Comparison of ENCODE assay signal across 8 cellular contexts in genomic region chr11:46674463-46675287, GRCh38. TPM values are rescaled to one million over a fixed set of nuclear protein-coding genes. Genes with fewer than 3 reads are reported as not detected.
DNase-seq lines count a peak whose midpoint lies in the region; ATAC-seq, FAIRE-seq and TF ChIP-seq lines count a peak whose summit lies in the region.

No MANE protein-coding gene starts in this region.

- H3K27ac ChIP-seq in SJCRH30 = peak overlapping the region; percentile 83

- peak; percentile 13 for DNase-seq in GDM1 (lab: John Stamatoyannopoulos, UW)
- peak; percentile 98 to 99 for DNase-seq in SJCRH30
- DNase-seq in nephron progenitor cell = peak; percentile 43
- no peak for DNase-seq in stimulated activated CD4-positive, alpha-beta T cell treated with anti-CD3 and anti-CD28 coated beads, Interleukin-4, amount 100 ng/mL, for 24 hours
- DNase-seq in urothelium cell line (ENCODE audit: low spot score) = no peak

- no peak for TF ChIP-seq CTCF in nephron progenitor cell (IDR thresholded peaks at IDR 0.05)

- no peak overlapping the region for H3K4me3 ChIP-seq in SJCRH30

- H3K4me1 ChIP-seq in SJCRH30 = peaks cover 37% of the 10 kb centered on the region

- peaks cover 13% of the 10 kb centered on the region for H3K36me3 ChIP-seq in SJCRH30

- H3K36me3 Mint-ChIP-seq in nephron progenitor cell (ENCODE audit: low read depth) = peaks cover 27% of the 10 kb centered on the region

- no peaks in the 10 kb centered on the region for H3K27me3 ChIP-seq in SJCRH30

- peak; percentile 43 for FAIRE-seq in endometrium (lab: Jason Lieb, UNC)
- no peak for FAIRE-seq in urothelium cell line (lab: Jason Lieb, UNC)

- no peak for ATAC-seq in GM21390 (IDR thresholded peaks at IDR 0.05; ENCODE audit: unreplicated experiment)
- ATAC-seq in HG03108 (IDR thresholded peaks at IDR 0.05; ENCODE audit: unreplicated experiment) = no peak

- no peaks in the 10 kb centered on the region for H3K9me3 ChIP-seq in SJCRH30 (replicated peaks)

- peaks cover 39% of the 10 kb centered on the region for H3K4me1 Mint-ChIP-seq in nephron progenitor cell

- no peaks in the 10 kb centered on the region for H3K27me3 Mint-ChIP-seq in nephron progenitor cell (ENCODE audit: low read depth, poor library complexity)

- H3K4me3 Mint-ChIP-seq in nephron progenitor cell = no peak overlapping the region

- H3K27ac Mint-ChIP-seq in nephron progenitor cell = peak overlapping the region; percentile 97

- H3K9me3 Mint-ChIP-seq in nephron progenitor cell = no peaks in the 10 kb centered on the region

RNA-seq across cellular contexts. Expression of gene ARHGAP1, which starts 25.7 kb away (rescaled TPM):
- total RNA-seq in SJCRH30 (2014; rRNA removed; shearing (Covaris generic)) = 21.7 and 21.8 TPM in 2 replicates

RNA-seq across cellular contexts. Expression of gene ZNF408, which starts 26.2 kb away (rescaled TPM):
- total RNA-seq in SJCRH30 (2014; rRNA removed; shearing (Covaris generic)) = 8.5 and 8.7 TPM in 2 replicates

RNA-seq across cellular contexts. Expression of gene F2, which starts 44.3 kb away (rescaled TPM):
- total RNA-seq in SJCRH30 (2014; rRNA removed; shearing (Covaris generic)) = 0.06 and 0.15 TPM in 2 replicates

RNA-seq across cellular contexts. Expression of gene ATG13, which starts 57.3 kb away (rescaled TPM):
- total RNA-seq in SJCRH30 (2014; rRNA removed; shearing (Covaris generic)) = 77.4 and 83.6 TPM in 2 replicates

RNA-seq across cellular contexts. Expression of gene HARBI1, which starts 57.6 kb away (rescaled TPM):
- 8.4 and 9.3 TPM in 2 replicates for total RNA-seq in SJCRH30 (2014; rRNA removed; shearing (Covaris generic))

Comparison
In these comparisons a context has a peak if more than half of its experiments do, and no peak if none do; other contexts are left out.
1. DNase-seq: peak in GDM1 (single experiment), SJCRH30 (2 of 2) and nephron progenitor cell (single experiment); none in stimulated activated CD4-positive, alpha-beta T cell treated with anti-CD3 and anti-CD28 coated beads, Interleukin-4, amount 100 ng/mL, for 24 hours (single experiment) and urothelium cell line (single experiment).